Comparison of ENCODE assay signal across 22 cellular contexts in the genomic region with DNA sequence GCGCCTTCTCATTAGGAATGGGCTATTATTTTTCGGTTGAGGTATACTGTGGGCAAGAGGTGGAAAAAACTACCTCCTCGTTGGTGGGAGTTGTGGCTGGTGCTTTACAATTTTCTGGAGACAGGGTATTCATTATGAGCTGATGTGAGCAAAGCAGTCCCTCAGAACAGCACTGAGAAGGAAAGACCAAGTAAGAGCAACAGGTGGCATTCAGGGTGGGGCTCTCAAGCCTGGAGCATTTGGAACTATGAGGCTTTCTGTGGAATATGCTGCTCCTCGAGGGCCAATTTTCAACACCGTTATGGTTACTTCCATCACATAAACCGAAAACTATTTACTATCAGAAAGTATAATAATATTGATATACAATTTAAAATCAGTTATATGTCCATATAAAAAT.
"Had no signal": no experiment of that assay in that cellular context is flagged by ENCODE, and none has a peak within 500 bp of the region (broad histone marks: within the 10 kb centered on the region; RNA-seq: fewer than 3 reads in every experiment).

No MANE protein-coding gene starts in this region.

- H3K27me3 Mint-ChIP-seq: memory B cell; naive thymus-derived CD4-positive, alpha-beta T cell; stimulated activated naive B cell treated with anti-CD40 and anti-IgM and Interleukin-4, amounts not matched to agents 10 μg/mL and 1 μg/mL and 100 μg/mL, for 72 hours; stimulated activated naive CD8-positive, alpha-beta T cell treated with anti-CD3 and anti-CD28 coated beads, Interleukin-15, Interleukin-2, amounts not matched to agents 100 ng/mL and 50 ng/mL, for 24 hours had no signal

- ATAC-seq: left ventricle myocardium superior; naive thymus-derived CD4-positive, alpha-beta T cell; pancreas; right cardiac atrium; stimulated activated naive B cell treated with anti-CD40 and anti-IgM and Interleukin-4, amounts not matched to agents 10 μg/mL and 1 μg/mL and 100 μg/mL, for 72 hours; upper lobe of right lung had no signal

- H3K27ac ChIP-seq: pancreas, skin epidermis, spleen, thoracic aorta, tibial nerve, upper lobe of right lung, uterus had no signal

- H3K9me3 ChIP-seq: pancreas, sigmoid colon, thoracic aorta, tibial nerve, upper lobe of right lung, uterus had no signal

- H3K4me3 Mint-ChIP-seq: memory B cell; stimulated activated naive B cell treated with anti-CD40 and anti-IgM and Interleukin-4, amounts not matched to agents 10 μg/mL and 1 μg/mL and 100 μg/mL, for 72 hours; stimulated activated naive CD8-positive, alpha-beta T cell treated with anti-CD3 and anti-CD28 coated beads, Interleukin-15, Interleukin-2, amounts not matched to agents 100 ng/mL and 50 ng/mL, for 24 hours had no signal

- H3K27me3 ChIP-seq: pancreas, sigmoid colon, spleen, tibial nerve, upper lobe of right lung, uterus had no signal

- H3K9me3 Mint-ChIP-seq: nephron progenitor cell had no signal

- H3K36me3 ChIP-seq: uterus had no signal

- H3K4me1 ChIP-seq: uterus had no signal

- H3K27ac Mint-ChIP-seq: immature natural killer cell; memory B cell; nephron progenitor cell; stimulated activated naive B cell treated with anti-CD40 and anti-IgM and Interleukin-4, amounts not matched to agents 10 μg/mL and 1 μg/mL and 100 μg/mL, for 72 hours; stimulated activated naive CD8-positive, alpha-beta T cell treated with anti-CD3 and anti-CD28 coated beads, Interleukin-15, Interleukin-2, amounts not matched to agents 100 ng/mL and 50 ng/mL, for 24 hours had no signal

- H3K4me3 ChIP-seq: lung, pancreas, sigmoid colon, skin epidermis, spleen, thoracic aorta, tibial nerve, upper lobe of right lung, uterus had no signal

- DNase-seq: central memory CD4-positive, alpha-beta T cell; effector CD8-positive, alpha-beta T cell; erythroblast; hypothalamus; immature natural killer cell; islet precursor cell; left ventricle myocardium superior; naive thymus-derived CD4-positive, alpha-beta T cell; nephron progenitor cell; pancreas; right cardiac atrium; sigmoid colon; spleen; stimulated activated naive B cell treated with anti-CD40 and anti-IgM and Interleukin-4, amounts not matched to agents 10 μg/mL and 1 μg/mL and 100 μg/mL, for 72 hours; upper lobe of right lung; uterus had no signal
